ENCODE assay signal across 8 cellular contexts in genomic region chr14:56119221-56119967, GRCh38. TPM values are rescaled to one million over a fixed set of nuclear protein-coding genes. Genes with fewer than 3 reads are reported as not detected.
DNase-seq lines count a peak whose midpoint lies in the region; ATAC-seq and TF ChIP-seq lines count a peak whose summit lies in the region.

No MANE protein-coding gene starts in this region.

- no peaks in the 10 kb centered on the region for H3K9me2 ChIP-seq in PC-3 (replicated peaks; ENCODE audit: low read length)

- POLR2A ChIA-PET in PC-3 (lab: Charles Lee; ENCODE audit: unreplicated experiment) = no interaction called here

- CTCF ChIA-PET in PC-3 (lab: Charles Lee) = no interaction called here

- peak overlapping the region; percentile 50 for H2AFZ ChIP-seq in PC-3 (ENCODE audit: low read length)

- 3 to 8% (median 4%) methylated on average over 27 to 49 of the region's 49 CpGs for WGBS in heart left ventricle, 4 donors

- H3K27ac ChIP-seq in PC-3 (ENCODE audit: low read length) (no peak overlapping the region), heart left ventricle (peak overlapping the region; percentile 59 to 90 (median 86))

- no peaks in the 10 kb centered on the region for H3K36me3 Mint-ChIP-seq in activated naive CD4-positive, alpha-beta T cell treated with anti-CD3 and anti-CD28 coated beads, Interleukin-2, amount 50 U/mL, for 72 hours
- H3K36me3 Mint-ChIP-seq in osteocyte (ENCODE audit: unreplicated experiment) = no peaks in the 10 kb centered on the region

- H3K9ac ChIP-seq in PC-3 (ENCODE audit: low read length) = no peak overlapping the region

- no TSS peak for BruUV-seq in PC-3 (replicated peaks; lab: Mats Ljungman, UMichigan)

- H3K4me1 Mint-ChIP-seq in osteocyte (ENCODE audit: unreplicated experiment) = peaks cover 48% of the 10 kb centered on the region

- H3K4me3 ChIP-seq in PC-3 (ENCODE audit: low read length) (peak overlapping the region; percentile 49), heart left ventricle (peak overlapping the region; percentile 57 to 98 (median 82))

- TF ChIP-seq CTCF in PC-3 (conservative IDR thresholded peaks at IDR 0.05; ENCODE audit: low read depth, low read length) (no peak), heart left ventricle (IDR thresholded peaks at IDR 0.05) (no peak), osteocyte (IDR thresholded peaks at IDR 0.05) (no peak)

- H3F3A ChIP-seq in PC-3 (ENCODE audit: low read length, unreplicated experiment) = no peaks in the 10 kb centered on the region

- H3K36me3 ChIP-seq in PC-3 (ENCODE audit: low read depth, low read length) (no peaks in the 10 kb centered on the region), heart left ventricle (no peaks in the 10 kb centered on the region)

- H3K4me1 ChIP-seq in PC-3 (ENCODE audit: insufficient read depth, low read length) (peaks cover 9% of the 10 kb centered on the region), heart left ventricle (peaks cover 0 to 38% (median 7%) of the 10 kb centered on the region in 12 donors)

- H3K27ac Mint-ChIP-seq in activated naive CD4-positive, alpha-beta T cell treated with anti-CD3 and anti-CD28 coated beads, Interleukin-2, amount 50 U/mL, for 72 hours = peak overlapping the region in 1 of 2 donors; percentile 38
- H3K27ac Mint-ChIP-seq in osteocyte (ENCODE audit: unreplicated experiment) = peak overlapping the region; percentile 66

- H3K4me2 ChIP-seq in PC-3 (ENCODE audit: low read length) = peak overlapping the region; percentile 81

- peak overlapping the region; percentile 74 for H3K4me3 Mint-ChIP-seq in osteocyte (ENCODE audit: unreplicated experiment)

- peaks cover 7% of the 10 kb centered on the region for H3K27me3 Mint-ChIP-seq in osteocyte (ENCODE audit: unreplicated experiment)

- H4K20me1 ChIP-seq in PC-3 (ENCODE audit: low read length) = no peaks in the 10 kb centered on the region

- peak; percentile 57 for DNase-seq in Daoy (ENCODE audit: low read depth)
- DNase-seq in PC-3 = no peak
- peak in 1 of 2 donors; percentile 26 for DNase-seq in activated naive CD4-positive, alpha-beta T cell treated with anti-CD3 and anti-CD28 coated beads, Interleukin-2, amount 50 U/mL, for 72 hours (ENCODE audit: low spot score in 2 of 2)
- peak; percentile 46 to 82 (median 57) for DNase-seq in heart left ventricle
- DNase-seq in osteocyte (ENCODE audit: extremely low spot score, unreplicated experiment) = peak; percentile 86
- DNase-seq in inferior parietal cortex (ENCODE audit: extremely low spot score) = no peak
- DNase-seq in SW 1271 (lab: John Stamatoyannopoulos, UW) = no peak

- peak; percentile 35 for ATAC-seq in HG02798 (IDR thresholded peaks at IDR 0.05; ENCODE audit: poor library complexity, unreplicated experiment)
- peak; percentile 9; the same call in 1 of the 2 replicates for ATAC-seq in PC-3
- peak; percentile 31 to 60 for ATAC-seq in activated naive CD4-positive, alpha-beta T cell treated with anti-CD3 and anti-CD28 coated beads, Interleukin-2, amount 50 U/mL, for 72 hours
- ATAC-seq in heart left ventricle = peak in 3 of 4 donors; percentile 51 to 73 (median 69)

- no peaks in the 10 kb centered on the region for H3K79me2 ChIP-seq in PC-3 (ENCODE audit: low read length)

- no peaks in the 10 kb centered on the region for H3K9me3 Mint-ChIP-seq in activated naive CD4-positive, alpha-beta T cell treated with anti-CD3 and anti-CD28 coated beads, Interleukin-2, amount 50 U/mL, for 72 hours
- H3K9me3 Mint-ChIP-seq in osteocyte (ENCODE audit: unreplicated experiment) = no peaks in the 10 kb centered on the region

- TF ChIP-seq POLR2A in heart left ventricle (IDR thresholded peaks at IDR 0.05) = no peak

- H3K9me3 ChIP-seq in PC-3 (ENCODE audit: low read length) = no peaks in the 10 kb centered on the region
- H3K9me3 ChIP-seq in heart left ventricle = no peaks in the 10 kb centered on the region

- H3K27me3 ChIP-seq in PC-3 (ENCODE audit: low read length) = peaks cover 91% of the 10 kb centered on the region
- no peaks in the 10 kb centered on the region for H3K27me3 ChIP-seq in heart left ventricle

- intact Hi-C loops in PC-3 (cut with micrococcal nuclease) = loop anchor here (10.0 kb wide), 2 partner anchors 285 to 415 kb away; no protein-coding TSS in a partner anchor
- intact Hi-C loops in heart left ventricle (cut with DNase I) = loop anchor here in 4 of 10 donors (5.0 to 10.0 kb wide), 5 partner anchors 98 to 405 kb away; no protein-coding TSS in a partner anchor

RNA-seq across cellular contexts. Expression of gene PELI2, which starts 1.2 kb away (rescaled TPM):
- total RNA-seq in Daoy (2014; rRNA removed; shearing (Covaris generic)) = 5.3 and 7.1 TPM in 2 replicates
- total RNA-seq in PC-3 (2014; rRNA removed) (0.11 and 0.23 TPM in 2 replicates), heart left ventricle (1 to 10 TPM; 1.1 to 5.2 (median 3.3) TPM), osteocyte (15.0 and 15.3 TPM in 2 replicates)
- 1 to 10 TPM; 2.0 to 3.2 TPM for total RNA-seq in activated naive CD4-positive, alpha-beta T cell treated with anti-CD3 and anti-CD28 coated beads, Interleukin-2, amount 50 U/mL, for 72 hours
- polyA plus RNA-seq in heart left ventricle = 1 to 10 TPM in 1 of 2 donors, under 1 TPM in 1; 0.80 to 1.1 TPM

Comparison
In these comparisons a context has a peak if more than half of its experiments do, and no peak if none do; other contexts are left out.
1. DNase-seq: peak in Daoy (single experiment), heart left ventricle (5 of 5) and osteocyte (single experiment); none in PC-3 (single experiment), inferior parietal cortex (single experiment) and SW 1271 (0 of 2).
2. ATAC-seq: peak in every context shown above with its lines; median percentile 69 in heart left ventricle; 46 in activated naive CD4-positive, alpha-beta T cell treated with anti-CD3 and anti-CD28 coated beads, Interleukin-2, amount 50 U/mL, for 72 hours; 35 in HG02798; 9 in PC-3.